Comparison of ENCODE assay signal across 2 cellular contexts in the genomic region with DNA sequence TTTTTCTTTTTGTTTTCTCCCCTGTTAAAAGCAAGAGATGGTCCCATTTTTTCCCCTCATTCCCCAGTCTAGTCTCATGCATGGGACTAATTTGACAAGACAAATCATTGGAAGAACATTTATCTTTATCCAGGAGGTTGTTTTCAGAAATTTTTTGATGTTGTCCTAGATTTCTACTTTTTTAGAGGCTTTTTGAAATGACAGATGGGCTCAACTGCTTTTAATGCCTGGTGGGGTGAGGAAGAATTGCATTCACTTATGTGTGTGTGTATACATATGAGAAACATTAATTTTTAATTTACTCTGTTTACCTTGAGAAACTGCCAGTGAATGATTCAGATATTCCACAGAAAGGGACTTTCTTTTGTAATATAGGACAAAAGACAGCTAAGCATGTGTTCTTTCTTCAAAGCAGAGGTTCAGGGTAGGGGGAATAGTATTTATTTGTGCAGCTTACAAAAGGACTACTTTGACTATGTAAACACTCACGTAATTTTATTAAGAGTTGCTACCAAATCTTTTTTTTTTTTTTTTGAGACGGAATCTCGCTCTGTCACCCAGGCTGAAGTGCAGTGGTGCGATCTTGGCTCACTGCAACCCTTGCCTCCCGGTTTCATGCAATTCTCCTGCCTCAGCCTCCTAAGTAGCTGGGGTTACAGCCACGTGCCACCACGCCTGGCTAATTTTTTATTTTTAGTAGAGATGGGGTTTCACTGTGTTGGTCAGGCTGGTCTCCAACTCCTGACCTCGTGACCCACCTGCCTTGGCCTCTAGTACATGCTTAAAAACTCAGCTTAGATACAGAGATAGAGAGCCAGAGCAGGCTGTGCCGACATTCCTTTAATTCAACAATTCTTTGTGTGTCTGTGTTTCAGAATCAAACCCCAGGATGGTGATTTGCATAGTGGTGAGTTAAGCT.
A peak's percentile ranks its signal among the peaks of the same experiment; 100 is the strongest.
TF ChIP-seq lines count a peak whose summit lies in the region.

No MANE protein-coding gene starts in this region.

TF ChIP-seq in HEK293, 187 proteins besides CTCF, POLR2A, EP300 and RAD21:
- TF ChIP-seq, protein P1, sequence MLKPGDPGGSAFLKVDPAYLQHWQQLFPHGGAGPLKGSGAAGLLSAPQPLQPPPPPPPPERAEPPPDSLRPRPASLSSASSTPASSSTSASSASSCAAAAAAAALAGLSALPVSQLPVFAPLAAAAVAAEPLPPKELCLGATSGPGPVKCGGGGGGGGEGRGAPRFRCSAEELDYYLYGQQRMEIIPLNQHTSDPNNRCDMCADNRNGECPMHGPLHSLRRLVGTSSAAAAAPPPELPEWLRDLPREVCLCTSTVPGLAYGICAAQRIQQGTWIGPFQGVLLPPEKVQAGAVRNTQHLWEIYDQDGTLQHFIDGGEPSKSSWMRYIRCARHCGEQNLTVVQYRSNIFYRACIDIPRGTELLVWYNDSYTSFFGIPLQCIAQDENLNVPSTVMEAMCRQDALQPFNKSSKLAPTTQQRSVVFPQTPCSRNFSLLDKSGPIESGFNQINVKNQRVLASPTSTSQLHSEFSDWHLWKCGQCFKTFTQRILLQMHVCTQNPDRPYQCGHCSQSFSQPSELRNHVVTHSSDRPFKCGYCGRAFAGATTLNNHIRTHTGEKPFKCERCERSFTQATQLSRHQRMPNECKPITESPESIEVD (tag by site-specific recombination; IDR thresholded peaks at IDR 0.05) = 0 out of 2 replicates have a peak, but pooled peaks have one; percentile 14
- no peak for TF ChIP-seq ZNF404 (tag by site-specific recombination; IDR thresholded peaks at IDR 0.05)

TF ChIP-seq in HepG2, 621 proteins besides CTCF, POLR2A, EP300 and RAD21:
- TF ChIP-seq NCOA2 (CRISPR knock-in tag; IDR thresholded peaks at IDR 0.05) = no peak
- TF ChIP-seq RCOR2 (CRISPR knock-in tag; IDR thresholded peaks at IDR 0.05) = no peak
- no peak for TF ChIP-seq ZFY (CRISPR knock-in tag; IDR thresholded peaks at IDR 0.05)
- TF ChIP-seq ZFP36 (IDR thresholded peaks at IDR 0.05; ENCODE audit: borderline replicate concordance, low read depth, low read length, partially characterized antibody) = no peak
- TF ChIP-seq SP140L (CRISPR knock-in tag; IDR thresholded peaks at IDR 0.05; ENCODE audit: borderline replicate concordance) = no peak
- no peak for TF ChIP-seq GATA4 (IDR thresholded peaks at IDR 0.05; ENCODE audit: borderline replicate concordance, low read depth)
